In genomic region chr17:27296427-27296979, GRCh38 we compare ENCODE assay signal across 8 cellular contexts. TPM values are rescaled to one million over a fixed set of nuclear protein-coding genes. Genes with fewer than 3 reads are reported as not detected.
DNase-seq lines count a peak whose midpoint lies in the region; TF ChIP-seq lines count a peak whose summit lies in the region.

No MANE protein-coding gene starts in this region.

- H3K27me3 ChIP-seq in brain microvascular endothelial cell (replicated peaks) = no peaks in the 10 kb centered on the region
- H3K27me3 ChIP-seq in muscle layer of duodenum (ENCODE audit: low read depth, low read length) = no peaks in the 10 kb centered on the region

- in situ Hi-C loops in brain microvascular endothelial cell (cut with HindIII; ENCODE audit: low pct_ligation_motif_present, low sequenced_read_pairs) = no loop called here

- TF ChIP-seq CTCF in brain microvascular endothelial cell (IDR thresholded peaks at IDR 0.05; ENCODE audit: low read depth, low read length, missing control alignments) = no peak

- no peaks in the 10 kb centered on the region for H3K9me3 ChIP-seq in muscle layer of duodenum (ENCODE audit: control insufficient read depth in 1 of 2, low read length in 2 of 2)

- H3K27ac ChIP-seq in brain microvascular endothelial cell (peak overlapping the region; percentile 97), muscle layer of duodenum (ENCODE audit: low read length) (peak overlapping the region; percentile 100)

- DNase-seq in AG08395 (ENCODE audit: low spot score) = peak; percentile 59
- DNase-seq in LHCN-M2 (ENCODE audit: low read depth) = peak; percentile 74
- peak; percentile 25 for DNase-seq in brain microvascular endothelial cell
- no peak for DNase-seq in NCI-H1436 treated with DMSO at 0.1 percent for 48 hours (lab: John Stamatoyannopoulos, UW)
- DNase-seq in NCI-H748 treated with DMSO at 0.1 percent for 48 hours (lab: John Stamatoyannopoulos, UW) = no peak
- DNase-seq in dermis blood vessel endothelial cell = no peak
- no peak for DNase-seq in NCI-H1436 (lab: John Stamatoyannopoulos, UW)

- peaks cover 5 to 44% of the 10 kb centered on the region in 2 donors for H3K4me1 ChIP-seq in muscle layer of duodenum (ENCODE audit: control insufficient read depth in 1 of 2, insufficient read depth in 2 of 2, low read length in 2 of 2)

- no peaks in the 10 kb centered on the region for H3K36me3 ChIP-seq in brain microvascular endothelial cell (replicated peaks)
- H3K36me3 ChIP-seq in muscle layer of duodenum (ENCODE audit: control insufficient read depth in 1 of 2, insufficient read depth in 2 of 2, low read length in 2 of 2) = peaks cover 0 to 11% of the 10 kb centered on the region in 2 donors

- H3K4me3 ChIP-seq in brain microvascular endothelial cell (ENCODE audit: low read depth, low read length) (peak overlapping the region; percentile 99), muscle layer of duodenum (ENCODE audit: low read depth in 1 of 2, low read length in 2 of 2) (peak overlapping the region; percentile 85 to 96)

RNA-seq across cellular contexts. Expression of gene WSB1, which starts 2.6 kb away (rescaled TPM):
- total RNA-seq in LHCN-M2 (2014; rRNA removed) (75.1 and 82.6 TPM in 2 replicates), dermis blood vessel endothelial cell (783 and 844 TPM in 2 replicates)
- polyA plus RNA-seq in LHCN-M2 (2012) = 21.3 TPM

Comparison
In these comparisons a context has a peak if more than half of its experiments do, and no peak if none do; other contexts are left out.
1. DNase-seq: peak in AG08395 (single experiment), LHCN-M2 (single experiment) and brain microvascular endothelial cell (single experiment); none in NCI-H1436 treated with DMSO at 0.1 percent for 48 hours (single experiment), NCI-H748 treated with DMSO at 0.1 percent for 48 hours (single experiment), dermis blood vessel endothelial cell (single experiment) and NCI-H1436 (single experiment).